ENCODE assay signal across 1 cellular context in genomic region chr14:31026395-31027096, GRCh38.
TF ChIP-seq lines count a peak whose summit lies in the region.

No MANE protein-coding gene starts in this region.

TF ChIP-seq in HepG2, 621 proteins besides CTCF, POLR2A, EP300 and RAD21 (continued from another document and continues in another):
- TF ChIP-seq, protein P1, sequence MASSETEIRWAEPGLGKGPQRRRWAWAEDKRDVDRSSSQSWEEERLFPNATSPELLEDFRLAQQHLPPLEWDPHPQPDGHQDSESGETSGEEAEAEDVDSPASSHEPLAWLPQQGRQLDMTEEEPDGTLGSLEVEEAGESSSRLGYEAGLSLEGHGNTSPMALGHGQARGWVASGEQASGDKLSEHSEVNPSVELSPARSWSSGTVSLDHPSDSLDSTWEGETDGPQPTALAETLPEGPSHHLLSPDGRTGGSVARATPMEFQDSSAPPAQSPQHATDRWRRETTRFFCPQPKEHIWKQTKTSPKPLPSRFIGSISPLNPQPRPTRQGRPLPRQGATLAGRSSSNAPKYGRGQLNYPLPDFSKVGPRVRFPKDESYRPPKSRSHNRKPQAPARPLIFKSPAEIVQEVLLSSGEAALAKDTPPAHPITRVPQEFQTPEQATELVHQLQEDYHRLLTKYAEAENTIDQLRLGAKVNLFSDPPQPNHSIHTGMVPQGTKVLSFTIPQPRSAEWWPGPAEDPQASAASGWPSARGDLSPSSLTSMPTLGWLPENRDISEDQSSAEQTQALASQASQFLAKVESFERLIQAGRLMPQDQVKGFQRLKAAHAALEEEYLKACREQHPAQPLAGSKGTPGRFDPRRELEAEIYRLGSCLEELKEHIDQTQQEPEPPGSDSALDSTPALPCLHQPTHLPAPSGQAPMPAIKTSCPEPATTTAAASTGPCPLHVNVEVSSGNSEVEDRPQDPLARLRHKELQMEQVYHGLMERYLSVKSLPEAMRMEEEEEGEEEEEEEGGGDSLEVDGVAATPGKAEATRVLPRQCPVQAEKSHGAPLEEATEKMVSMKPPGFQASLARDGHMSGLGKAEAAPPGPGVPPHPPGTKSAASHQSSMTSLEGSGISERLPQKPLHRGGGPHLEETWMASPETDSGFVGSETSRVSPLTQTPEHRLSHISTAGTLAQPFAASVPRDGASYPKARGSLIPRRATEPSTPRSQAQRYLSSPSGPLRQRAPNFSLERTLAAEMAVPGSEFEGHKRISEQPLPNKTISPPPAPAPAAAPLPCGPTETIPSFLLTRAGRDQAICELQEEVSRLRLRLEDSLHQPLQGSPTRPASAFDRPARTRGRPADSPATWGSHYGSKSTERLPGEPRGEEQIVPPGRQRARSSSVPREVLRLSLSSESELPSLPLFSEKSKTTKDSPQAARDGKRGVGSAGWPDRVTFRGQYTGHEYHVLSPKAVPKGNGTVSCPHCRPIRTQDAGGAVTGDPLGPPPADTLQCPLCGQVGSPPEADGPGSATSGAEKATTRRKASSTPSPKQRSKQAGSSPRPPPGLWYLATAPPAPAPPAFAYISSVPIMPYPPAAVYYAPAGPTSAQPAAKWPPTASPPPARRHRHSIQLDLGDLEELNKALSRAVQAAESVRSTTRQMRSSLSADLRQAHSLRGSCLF (CRISPR knock-in tag; IDR thresholded peaks at IDR 0.05; ENCODE audit: borderline replicate concordance): no peak
- no peak; the same call in 1 of the 2 replicates for TF ChIP-seq AFF4 (CRISPR knock-in tag; IDR thresholded peaks at IDR 0.05)
- TF ChIP-seq NFE2 (CRISPR knock-in tag; IDR thresholded peaks at IDR 0.05): no peak
- peak; percentile 67 for TF ChIP-seq ARID3A (IDR thresholded peaks at IDR 0.05; ENCODE audit: low read depth, low read length)
- peak; percentile 65; the same call in 1 of the 2 replicates for TF ChIP-seq TFAP4 (IDR thresholded peaks at IDR 0.05; ENCODE audit: borderline replicate concordance, low read depth)
- TF ChIP-seq SNRNP70 (IDR thresholded peaks at IDR 0.05; ENCODE audit: low read depth, low read length): no peak
- TF ChIP-seq REXO4 (CRISPR knock-in tag; IDR thresholded peaks at IDR 0.05; ENCODE audit: borderline replicate concordance): no peak
- peak; percentile 97 for TF ChIP-seq ZNF121 (CRISPR knock-in tag; IDR thresholded peaks at IDR 0.05)
- no peak for TF ChIP-seq DNMT1 (CRISPR knock-in tag; IDR thresholded peaks at IDR 0.05)
- peak; percentile 72; the same call in 1 of the 2 replicates for TF ChIP-seq THAP9 (CRISPR knock-in tag; IDR thresholded peaks at IDR 0.05; ENCODE audit: borderline replicate concordance)
- no peak for TF ChIP-seq SRSF9 (IDR thresholded peaks at IDR 0.05; ENCODE audit: borderline replicate concordance, insufficient read depth, low read depth, low read length, poor library complexity, severe bottlenecking)
- TF ChIP-seq ZSCAN12 (CRISPR knock-in tag; IDR thresholded peaks at IDR 0.05): peak; percentile 97
- TF ChIP-seq ZNF746 (CRISPR knock-in tag; IDR thresholded peaks at IDR 0.05): peak; percentile 82; the same call in 1 of the 2 replicates
- TF ChIP-seq YEATS4 (CRISPR knock-in tag; IDR thresholded peaks at IDR 0.05; ENCODE audit: borderline replicate concordance): peak; percentile 74
- TF ChIP-seq ZNF337 (CRISPR knock-in tag; IDR thresholded peaks at IDR 0.05; ENCODE audit: borderline replicate concordance, low read depth): peak; percentile 90; the same call in 1 of the 2 replicates
- TF ChIP-seq SRSF1 (optimal IDR thresholded peaks at IDR 0.05; ENCODE audit: low read depth, low read length): peak; percentile 56
- no peak for TF ChIP-seq ZNF260 (CRISPR knock-in tag; IDR thresholded peaks at IDR 0.05; ENCODE audit: borderline replicate concordance, low read depth)
- TF ChIP-seq TOPORS (CRISPR knock-in tag; IDR thresholded peaks at IDR 0.05): no peak
- TF ChIP-seq HDAC2 (CRISPR knock-in tag; IDR thresholded peaks at IDR 0.05): peak; percentile 78; the same call in 1 of the 2 replicates
- no peak for TF ChIP-seq SRSF4 (IDR thresholded peaks at IDR 0.05; ENCODE audit: low read depth, low read length, poor library complexity, severe bottlenecking)
- TF ChIP-seq MXD1 (CRISPR knock-in tag; IDR thresholded peaks at IDR 0.05): peak; percentile 93
- no peak; the same call in 1 of the 2 replicates for TF ChIP-seq ZNF878 (CRISPR knock-in tag; IDR thresholded peaks at IDR 0.05)
- TF ChIP-seq, protein P2, sequence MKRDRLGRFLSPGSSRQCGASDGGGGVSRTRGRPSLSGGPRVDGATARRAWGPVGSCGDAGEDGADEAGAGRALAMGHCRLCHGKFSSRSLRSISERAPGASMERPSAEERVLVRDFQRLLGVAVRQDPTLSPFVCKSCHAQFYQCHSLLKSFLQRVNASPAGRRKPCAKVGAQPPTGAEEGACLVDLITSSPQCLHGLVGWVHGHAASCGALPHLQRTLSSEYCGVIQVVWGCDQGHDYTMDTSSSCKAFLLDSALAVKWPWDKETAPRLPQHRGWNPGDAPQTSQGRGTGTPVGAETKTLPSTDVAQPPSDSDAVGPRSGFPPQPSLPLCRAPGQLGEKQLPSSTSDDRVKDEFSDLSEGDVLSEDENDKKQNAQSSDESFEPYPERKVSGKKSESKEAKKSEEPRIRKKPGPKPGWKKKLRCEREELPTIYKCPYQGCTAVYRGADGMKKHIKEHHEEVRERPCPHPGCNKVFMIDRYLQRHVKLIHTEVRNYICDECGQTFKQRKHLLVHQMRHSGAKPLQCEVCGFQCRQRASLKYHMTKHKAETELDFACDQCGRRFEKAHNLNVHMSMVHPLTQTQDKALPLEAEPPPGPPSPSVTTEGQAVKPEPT (CRISPR knock-in tag; IDR thresholded peaks at IDR 0.05; ENCODE audit: low read depth): peak; percentile 45
- TF ChIP-seq ZBTB21 (CRISPR knock-in tag; IDR thresholded peaks at IDR 0.05): no peak; the same call in 1 of the 2 replicates
- no peak; the same call in 1 of the 2 replicates for TF ChIP-seq ZKSCAN1 (IDR thresholded peaks at IDR 0.05; ENCODE audit: low read length)
- no peak for TF ChIP-seq ZNF354B (CRISPR knock-in tag; IDR thresholded peaks at IDR 0.05)
- no peak for TF ChIP-seq ZEB1 (IDR thresholded peaks at IDR 0.05; ENCODE audit: insufficient replicate concordance, low read depth)
- no peak for TF ChIP-seq ZNF761 (CRISPR knock-in tag; conservative IDR thresholded peaks at IDR 0.05)
- no peak for TF ChIP-seq ZNF296 (CRISPR knock-in tag; conservative IDR thresholded peaks at IDR 0.05)
- TF ChIP-seq TCF12 (IDR thresholded peaks at IDR 0.05): no peak
- TF ChIP-seq TCF12 (CRISPR knock-in tag; IDR thresholded peaks at IDR 0.05): peak; percentile 67; the same call in 1 of the 2 replicates
- TF ChIP-seq AGO1 (IDR thresholded peaks at IDR 0.05; ENCODE audit: low read depth, low read length, poor library complexity, severe bottlenecking): no peak
- TF ChIP-seq NFIC (IDR thresholded peaks at IDR 0.05; ENCODE audit: low read length): no peak
- 0 out of 2 replicates have a peak, but pooled peaks have one; percentile 2 for TF ChIP-seq MTA3 (CRISPR knock-in tag; IDR thresholded peaks at IDR 0.05)
- peak; percentile 63; the same call in 1 of the 2 replicates for TF ChIP-seq KLF9 (CRISPR knock-in tag; IDR thresholded peaks at IDR 0.05; ENCODE audit: low read depth)
- TF ChIP-seq ZNF550 (CRISPR knock-in tag; IDR thresholded peaks at IDR 0.05; ENCODE audit: borderline replicate concordance): no peak
- TF ChIP-seq, protein P3, sequence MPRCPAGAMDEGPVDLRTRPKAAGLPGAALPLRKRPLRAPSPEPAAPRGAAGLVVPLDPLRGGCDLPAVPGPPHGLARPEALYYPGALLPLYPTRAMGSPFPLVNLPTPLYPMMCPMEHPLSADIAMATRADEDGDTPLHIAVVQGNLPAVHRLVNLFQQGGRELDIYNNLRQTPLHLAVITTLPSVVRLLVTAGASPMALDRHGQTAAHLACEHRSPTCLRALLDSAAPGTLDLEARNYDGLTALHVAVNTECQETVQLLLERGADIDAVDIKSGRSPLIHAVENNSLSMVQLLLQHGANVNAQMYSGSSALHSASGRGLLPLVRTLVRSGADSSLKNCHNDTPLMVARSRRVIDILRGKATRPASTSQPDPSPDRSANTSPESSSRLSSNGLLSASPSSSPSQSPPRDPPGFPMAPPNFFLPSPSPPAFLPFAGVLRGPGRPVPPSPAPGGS (CRISPR knock-in tag; IDR thresholded peaks at IDR 0.05): peak; percentile 84
- TF ChIP-seq NFKBIZ (CRISPR knock-in tag; IDR thresholded peaks at IDR 0.05): peak; percentile 79
- TF ChIP-seq NR2F2 (IDR thresholded peaks at IDR 0.05; ENCODE audit: borderline replicate concordance, low read depth): no peak
- TF ChIP-seq, protein P4, sequence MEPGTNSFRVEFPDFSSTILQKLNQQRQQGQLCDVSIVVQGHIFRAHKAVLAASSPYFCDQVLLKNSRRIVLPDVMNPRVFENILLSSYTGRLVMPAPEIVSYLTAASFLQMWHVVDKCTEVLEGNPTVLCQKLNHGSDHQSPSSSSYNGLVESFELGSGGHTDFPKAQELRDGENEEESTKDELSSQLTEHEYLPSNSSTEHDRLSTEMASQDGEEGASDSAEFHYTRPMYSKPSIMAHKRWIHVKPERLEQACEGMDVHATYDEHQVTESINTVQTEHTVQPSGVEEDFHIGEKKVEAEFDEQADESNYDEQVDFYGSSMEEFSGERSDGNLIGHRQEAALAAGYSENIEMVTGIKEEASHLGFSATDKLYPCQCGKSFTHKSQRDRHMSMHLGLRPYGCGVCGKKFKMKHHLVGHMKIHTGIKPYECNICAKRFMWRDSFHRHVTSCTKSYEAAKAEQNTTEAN (CRISPR knock-in tag; conservative IDR thresholded peaks at IDR 0.05): peak; percentile 67
- no peak for TF ChIP-seq NR1H2 (CRISPR knock-in tag; IDR thresholded peaks at IDR 0.05; ENCODE audit: borderline replicate concordance, low read depth)
- TF ChIP-seq, protein P5, sequence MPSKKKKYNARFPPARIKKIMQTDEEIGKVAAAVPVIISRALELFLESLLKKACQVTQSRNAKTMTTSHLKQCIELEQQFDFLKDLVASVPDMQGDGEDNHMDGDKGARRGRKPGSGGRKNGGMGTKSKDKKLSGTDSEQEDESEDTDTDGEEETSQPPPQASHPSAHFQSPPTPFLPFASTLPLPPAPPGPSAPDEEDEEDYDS (CRISPR knock-in tag; IDR thresholded peaks at IDR 0.05): peak; percentile 89
- 0 out of 2 replicates have a peak, but pooled peaks have one; percentile 53 for TF ChIP-seq ZNF547 (CRISPR knock-in tag; IDR thresholded peaks at IDR 0.05)
